9 cellular contexts compared by ENCODE assay signal in genomic region chr21:38333290-38334272, GRCh38.
A peak's percentile ranks its signal among the peaks of the same experiment; 100 is the strongest.
DNase-seq lines count a peak whose midpoint lies in the region; ATAC-seq and TF ChIP-seq lines count a peak whose summit lies in the region.
"Had no signal": no experiment of that assay in that cellular context is flagged by ENCODE, and none has a peak within 500 bp of the region (broad histone marks: within the 10 kb centered on the region; RNA-seq: fewer than 3 reads in every experiment).

No MANE protein-coding gene starts in this region.

- no TSS peak for BruUV-seq in IMR-90 (replicated peaks; lab: Mats Ljungman, UMichigan)
- no TSS peak for BruUV-seq in mammary epithelial cell (replicated peaks; lab: Mats Ljungman, UMichigan)

- H4K5ac ChIP-seq in IMR-90 (ENCODE audit: low read depth, low read length): no peak overlapping the region

- H3K4me1 ChIP-seq in IMR-90 (ENCODE audit: control insufficient read depth, insufficient read depth, low read length) (no peaks in the 10 kb centered on the region), mammary epithelial cell (ENCODE audit: insufficient read depth, low read length) (no peaks in the 10 kb centered on the region), psoas muscle (no peaks in the 10 kb centered on the region)
- H3K4me1 ChIP-seq in CD4-positive, alpha-beta memory T cell (ENCODE audit: insufficient read depth, low read length): no peaks in the 10 kb centered on the region

- H2BK20ac ChIP-seq in IMR-90 (ENCODE audit: low read depth, low read length): no peak overlapping the region

- TF ChIP-seq CTCF in AG10803 (conservative IDR thresholded peaks at IDR 0.05; ENCODE audit: low read length) (peak; percentile 33), IMR-90 (conservative IDR thresholded peaks at IDR 0.05; ENCODE audit: low read depth, low read length) (peak; percentile 42), mammary epithelial cell (conservative IDR thresholded peaks at IDR 0.05 in 1 of 2, IDR thresholded peaks at IDR 0.05 in 1 of 2; ENCODE audit: extremely low read depth in 1 of 2, insufficient read depth in 1 of 2, low read depth in 1 of 2, low read length in 2 of 2) (peak; percentile 16 to 47), kidney epithelial cell (IDR thresholded peaks at IDR 0.05; ENCODE audit: insufficient read depth, low read length, poor library complexity, severe bottlenecking) (peak; percentile 15), psoas muscle (IDR thresholded peaks at IDR 0.05) (no peak)

- H3K79me2 ChIP-seq in mammary epithelial cell (ENCODE audit: insufficient read depth, low read length): no peaks in the 10 kb centered on the region

- POLR2A ChIA-PET in IMR-90 (lab: Charles Lee; ENCODE audit: unreplicated experiment): no interaction called here
- POLR2A ChIA-PET in CD4-positive, alpha-beta memory T cell (lab: Charles Lee; ENCODE audit: partially characterized antibody): no interaction called here

- H4K8ac ChIP-seq in IMR-90 (ENCODE audit: low read depth in 2 of 2, low read length in 2 of 2): no peak overlapping the region

- H4K20me1 ChIP-seq in IMR-90 (ENCODE audit: insufficient read depth, low read length): no peaks in the 10 kb centered on the region
- H4K20me1 ChIP-seq in mammary epithelial cell (ENCODE audit: insufficient read depth, low read length): no peaks in the 10 kb centered on the region

- no peaks in the 10 kb centered on the region for H3K36me3 Mint-ChIP-seq in CD4-positive, alpha-beta memory T cell

- H3K56ac ChIP-seq in IMR-90 (ENCODE audit: extremely low read depth, insufficient read depth, low read length): no peak overlapping the region

- dilution Hi-C loops in IMR-90 (cut with HindIII; ENCODE audit: low sequenced_read_pairs, unreplicated experiment): no loop called here
- dilution Hi-C loops in mammary epithelial cell (cut with HindIII; ENCODE audit: low sequenced_read_pairs): no loop called here

- no peak overlapping the region for H4K91ac ChIP-seq in IMR-90 (ENCODE audit: insufficient read depth, low read depth, low read length)

- CTCF ChIA-PET in IMR-90 (lab: Yijun Ruan, JAX) (interaction anchor here (1.4 to 2.0 kb wide), 4 partner anchors 10 to 114 kb away, joined by 4 to 11 read pairs (median 6); no protein-coding TSS in a partner anchor), mammary epithelial cell (lab: Charles Lee; ENCODE audit: low non-redundant PET) (interaction anchor here (0.5 kb wide), 1 partner anchor 107 kb away, joined by 3 read pairs; no protein-coding TSS in a partner anchor)
- CTCF ChIA-PET in CD4-positive, alpha-beta memory T cell (lab: Charles Lee; ENCODE audit: partially characterized antibody): interaction anchor here (0.6 to 2.8 kb wide), 3 partner anchors 10 to 116 kb away, joined by 3 to 13 read pairs (median 7); no protein-coding TSS in a partner anchor

- TF ChIP-seq POLR2A in IMR-90 (IDR thresholded peaks at IDR 0.05; ENCODE audit: low read depth, low read length): no peak

- intact Hi-C loops in IMR-90 (cut with micrococcal nuclease): loop anchor here (5.0 kb wide), 1 partner anchor 116 kb away; no protein-coding TSS in a partner anchor
- intact Hi-C loops in mammary epithelial cell (cut with micrococcal nuclease): loop anchor here (1.0 kb wide), 1 partner anchor 114 kb away; no protein-coding TSS in a partner anchor
- intact Hi-C loops in CD4-positive, alpha-beta memory T cell (cut with micrococcal nuclease): loop anchor here (1.0 kb wide), 1 partner anchor 114 kb away; no protein-coding TSS in a partner anchor
- intact Hi-C loops in psoas muscle (cut with DNase I): no loop called here

- H3K9me3 ChIP-seq in IMR-90 (ENCODE audit: control insufficient read depth, insufficient read depth, low read length) (no peaks in the 10 kb centered on the region), mammary epithelial cell (replicated peaks; ENCODE audit: insufficient read depth, low read length) (no peaks in the 10 kb centered on the region), psoas muscle (no peaks in the 10 kb centered on the region)
- no peaks in the 10 kb centered on the region for H3K9me3 ChIP-seq in CD4-positive, alpha-beta memory T cell (ENCODE audit: control insufficient read depth in 1 of 2, low read length in 2 of 2)
- H3K9me3 ChIP-seq: MG63 had no signal

- H2AK5ac ChIP-seq in IMR-90 (ENCODE audit: low read depth, low read length): no peak overlapping the region

- ATAC-seq in IMR-90 (ENCODE audit: low read depth) (peak; percentile 72), psoas muscle (no peak)
- ATAC-seq in stimulated activated naive CD8-positive, alpha-beta T cell treated with anti-CD3 and anti-CD28 coated beads, Interleukin-15, Interleukin-2, amounts not matched to agents 100 U/mL and 50 U/mL, for 24 hours: no peak

- H3K9me3 Mint-ChIP-seq in CD4-positive, alpha-beta memory T cell: no peaks in the 10 kb centered on the region

- no peak overlapping the region for H3K14ac ChIP-seq in IMR-90 (replicated peaks; ENCODE audit: low read depth, low read length)

- no peak overlapping the region for H2BK5ac ChIP-seq in IMR-90 (ENCODE audit: low read depth, low read length, poor library complexity, severe bottlenecking)

- no peaks in the 10 kb centered on the region for H3K27me3 Mint-ChIP-seq in CD4-positive, alpha-beta memory T cell

- H3K9me1 ChIP-seq in IMR-90 (ENCODE audit: insufficient read depth, low read length): no peaks in the 10 kb centered on the region

- H2AK9ac ChIP-seq in IMR-90 (replicated peaks; ENCODE audit: low read depth, low read length, poor library complexity): no peak overlapping the region

- no peak overlapping the region for H3K4me3 Mint-ChIP-seq in CD4-positive, alpha-beta memory T cell

- H2AFZ ChIP-seq in IMR-90 (replicated peaks; ENCODE audit: low read length, poor library complexity) (no peak overlapping the region), mammary epithelial cell (ENCODE audit: low read depth, low read length) (no peak overlapping the region)

- H3K79me1 ChIP-seq in IMR-90 (ENCODE audit: low read depth in 1 of 2, low read length in 2 of 2): no peaks in the 10 kb centered on the region

- no peak overlapping the region for H2BK15ac ChIP-seq in IMR-90 (ENCODE audit: low read depth, low read length)

- no peak overlapping the region for H3K23ac ChIP-seq in IMR-90 (ENCODE audit: low read depth, low read length)

- H3K27me3 ChIP-seq in IMR-90 (ENCODE audit: control insufficient read depth, insufficient read depth, low read length) (no peaks in the 10 kb centered on the region), mammary epithelial cell (ENCODE audit: insufficient read depth, low read length) (no peaks in the 10 kb centered on the region), kidney epithelial cell (ENCODE audit: control insufficient read depth, insufficient read depth, low read length) (no peaks in the 10 kb centered on the region), psoas muscle (ENCODE audit: insufficient read depth in 3 of 3, low read length in 2 of 3) (no peaks in the 10 kb centered on the region)
- no peaks in the 10 kb centered on the region for H3K27me3 ChIP-seq in CD4-positive, alpha-beta memory T cell (ENCODE audit: insufficient read depth, low read length)
- H3K27me3 ChIP-seq: MG63 had no signal

- DNase-seq in AG10803 (ENCODE audit: low read depth): no peak
- DNase-seq in IMR-90: no peak
- DNase-seq in mammary epithelial cell: no peak
- no peak for DNase-seq in kidney epithelial cell (ENCODE audit: low read depth)
- no peak for DNase-seq in CD4-positive, alpha-beta memory T cell
- no peak for DNase-seq in stimulated activated naive CD8-positive, alpha-beta T cell treated with anti-CD3 and anti-CD28 coated beads, Interleukin-15, Interleukin-2, amounts not matched to agents 100 U/mL and 50 U/mL, for 24 hours
- DNase-seq in psoas muscle: no peak
- DNase-seq in kidney glomerular epithelial cell (lab: John Stamatoyannopoulos, UW): no peak
- DNase-seq: MG63 had no signal

- H3K4me2 ChIP-seq in IMR-90 (ENCODE audit: low read depth, low read length) (no peak overlapping the region), mammary epithelial cell (ENCODE audit: insufficient read depth, low read depth, low read length) (no peak overlapping the region)

- H3K27ac ChIP-seq in IMR-90 (ENCODE audit: insufficient read depth, low read length) (no peak overlapping the region), mammary epithelial cell (ENCODE audit: insufficient read depth, low read depth, low read length) (no peak overlapping the region), psoas muscle (no peak overlapping the region)
- no peak overlapping the region for H3K27ac ChIP-seq in CD4-positive, alpha-beta memory T cell (ENCODE audit: low read depth, low read length)

- no peak overlapping the region for H2BK120ac ChIP-seq in IMR-90 (ENCODE audit: low read depth, low read length)

- 25% methylated on average over 2 of the region's 8 CpGs; no CpG with 5 or more reads in 1 of the 2 experiments for WGBS in IMR-90 (ENCODE audit: extremely low coverage in 2 of 2, insufficient read length in 1 of 2), 2 experiments
- WGBS in mammary epithelial cell (ENCODE audit: low coverage, missing lambda C conversion rate): 70% methylated on average over 7 of the region's 8 CpGs
- 54 to 70% (median 67%) methylated on average over 8 of the region's 8 CpGs for WGBS in psoas muscle, 3 donors

- no peak overlapping the region for H3K27ac Mint-ChIP-seq in CD4-positive, alpha-beta memory T cell

- in situ Hi-C loops in IMR-90 (cut with MboI; ENCODE audit: low sequenced_read_pairs) (no loop called here), mammary epithelial cell (cut with MboI; ENCODE audit: low sequenced_read_pairs in 2 of 2) (no loop called here)

- H3K4me3 ChIP-seq in AG10803 (ENCODE audit: low read length) (no peak overlapping the region), IMR-90 (ENCODE audit: insufficient read depth, low read depth, low read length) (no peak overlapping the region), mammary epithelial cell (replicated peaks in 1 of 3; ENCODE audit: insufficient read depth in 1 of 3, low read depth in 2 of 3, low read length in 3 of 3) (no peak overlapping the region), kidney epithelial cell (ENCODE audit: low read depth, low read length) (no peak overlapping the region), psoas muscle (no peak overlapping the region)
- H3K4me3 ChIP-seq in CD4-positive, alpha-beta memory T cell (ENCODE audit: low read length in 2 of 2): no peak overlapping the region
- H3K4me3 ChIP-seq: MG63 had no signal

- no peak overlapping the region for H3K9ac ChIP-seq in IMR-90 (ENCODE audit: low read depth, low read length)
- H3K9ac ChIP-seq in mammary epithelial cell (ENCODE audit: insufficient read depth, low read length): no peak overlapping the region

- H3K4ac ChIP-seq in IMR-90 (ENCODE audit: low read depth, low read length): no peak overlapping the region

- H3K36me3 ChIP-seq in IMR-90 (ENCODE audit: control insufficient read depth, insufficient read depth, low read length): no peaks in the 10 kb centered on the region
- H3K36me3 ChIP-seq in mammary epithelial cell (ENCODE audit: insufficient read depth, low read length): no peaks in the 10 kb centered on the region
- no peaks in the 10 kb centered on the region for H3K36me3 ChIP-seq in kidney epithelial cell (ENCODE audit: control insufficient read depth, insufficient read depth, low read length)
- no peaks in the 10 kb centered on the region for H3K36me3 ChIP-seq in CD4-positive, alpha-beta memory T cell (ENCODE audit: insufficient read depth, low read length)
- no peaks in the 10 kb centered on the region for H3K36me3 ChIP-seq in psoas muscle (ENCODE audit: insufficient read depth in 1 of 2, low read depth in 1 of 2)
- H3K36me3 ChIP-seq: MG63 had no signal

- peak; percentile 52 for TF ChIP-seq RAD21 in IMR-90 (IDR thresholded peaks at IDR 0.05; ENCODE audit: low read length)

- no peaks in the 10 kb centered on the region for H3K4me1 Mint-ChIP-seq in CD4-positive, alpha-beta memory T cell

- no peak overlapping the region; the same call in 1 of the 2 replicates for H3K18ac ChIP-seq in IMR-90 (ENCODE audit: low read depth, low read length)

Comparison
In these comparisons a context has a peak if more than half of its experiments do, and no peak if none do; other contexts are left out.
1. intact Hi-C loops: an anchor here in IMR-90 (5.0 kb wide), mammary epithelial cell (1.0 kb wide) and CD4-positive, alpha-beta memory T cell (1.0 kb wide); none called in psoas muscle.